8 cellular contexts compared by ENCODE assay signal in the genomic region with DNA sequence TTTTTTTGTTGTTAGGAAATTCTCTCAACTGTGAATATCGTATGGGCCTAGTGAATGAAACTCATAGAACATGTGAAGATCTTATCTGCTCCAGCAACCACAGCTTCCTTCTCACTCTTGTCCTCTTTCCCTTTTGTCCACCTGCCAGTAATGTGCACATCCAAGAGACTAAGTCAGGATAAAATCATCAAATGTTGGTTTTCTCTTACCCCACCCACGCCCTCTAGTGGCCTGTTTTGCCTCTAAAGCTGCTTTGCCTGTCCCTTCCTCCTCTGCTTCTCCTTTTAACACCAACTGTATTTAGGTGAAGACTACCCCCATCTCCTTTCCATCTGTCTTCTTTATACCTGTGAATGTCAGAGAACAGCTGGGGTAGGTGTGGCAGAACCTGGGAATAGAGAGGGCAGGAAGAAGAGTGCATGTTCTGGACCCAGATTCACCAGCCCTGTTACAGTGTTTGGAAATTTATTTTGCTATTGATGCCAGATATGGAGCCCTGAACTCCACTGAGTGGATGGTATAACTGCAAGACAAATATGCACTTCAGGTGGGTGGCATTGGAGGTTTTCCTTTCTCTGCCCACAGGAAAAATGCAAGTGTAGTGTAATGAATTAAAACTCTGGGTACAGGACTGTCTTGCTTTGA. TPM values are rescaled to one million over a fixed set of nuclear protein-coding genes. Genes with fewer than 3 reads are reported as not detected.
A peak's percentile ranks its signal among the peaks of the same experiment; 100 is the strongest.
DNase-seq lines count a peak whose midpoint lies in the region; ATAC-seq, FAIRE-seq and TF ChIP-seq lines count a peak whose summit lies in the region.

No MANE protein-coding gene starts in this region.

- POLR2A ChIA-PET in A549 (lab: Yijun Ruan, JAX), result no interaction called here

- H3F3A ChIP-seq in GM23248 (ENCODE audit: insufficient read depth), result no peaks in the 10 kb centered on the region

- H3K4me3 ChIP-seq in A549 (no peak overlapping the region), GM23248 (no peak overlapping the region)

- DNase-seq in A549 (ENCODE audit: low read depth in 1 of 2, low spot score in 1 of 2) (peak; percentile 12 to 62), GM23248 (peak; percentile 81), NCI-H345 (lab: John Stamatoyannopoulos, UW) (peak; percentile 56), left kidney (ENCODE audit: low read depth, low spot score) (peak; percentile 81)
- peak; percentile 62 for DNase-seq in activated CD4-positive, alpha-beta T cell treated with anti-CD3 and anti-CD28 coated beads for 1 hour
- peak; percentile 64 for DNase-seq in central memory CD4-positive, alpha-beta T cell
- DNase-seq in stimulated activated CD4-positive, alpha-beta T cell treated with anti-CD3 and anti-CD28 coated beads, Interleukin-4, amount 100 ng/mL, for 4 hours, result peak; percentile 66 to 72

- peak; percentile 83 for TF ChIP-seq CTCF in A549 (IDR thresholded peaks at IDR 0.05)

- FAIRE-seq in A549 (lab: Jason Lieb, UNC), result no peak

- WGBS in A549 (ENCODE audit: missing lambda C conversion rate), result 17% methylated on average over 2 of the region's 2 CpGs
- 8 to 9% methylated on average over 2 of the region's 2 CpGs for WGBS in GM23248 (ENCODE audit: low coverage in 1 of 2, low lambda C conversion rate in 2 of 2, missing lambda C conversion rate in 2 of 2), 2 experiments

- no peaks in the 10 kb centered on the region for H3K9me3 ChIP-seq in A549
- no peaks in the 10 kb centered on the region for H3K9me3 ChIP-seq in GM23248 (ENCODE audit: low read depth)

- H3K27me3 ChIP-seq in GM23248 (replicated peaks; ENCODE audit: insufficient read depth), result no peaks in the 10 kb centered on the region

- no peak overlapping the region for H3K9ac ChIP-seq in GM23248

- TF ChIP-seq RAD21 in A549 (conservative IDR thresholded peaks at IDR 0.05 in 1 of 2, IDR thresholded peaks at IDR 0.05 in 1 of 2), result peak; percentile 65 to 71

- no peak for TF ChIP-seq POLR2A in A549 (IDR thresholded peaks at IDR 0.05; ENCODE audit: low read length)

- H3K79me2 ChIP-seq in GM23248 (ENCODE audit: insufficient read depth), result peaks cover 15% of the 10 kb centered on the region; the same call in 1 of the 2 replicates

- ATAC-seq in A549, result peak; percentile 86 to 91
- ATAC-seq in GM19351 (IDR thresholded peaks at IDR 0.05; ENCODE audit: unreplicated experiment), result no peak

- no peak overlapping the region for H3K27ac ChIP-seq in A549
- no peak overlapping the region for H3K27ac ChIP-seq in GM23248

- no peak overlapping the region for H2AFZ ChIP-seq in GM23248

- in situ Hi-C loops in GM23248 (cut with MboI), result loop anchor here (25.0 kb wide), 1 partner anchor 358 kb away; no protein-coding TSS in a partner anchor

- no peaks in the 10 kb centered on the region for H3K36me3 ChIP-seq in GM23248 (ENCODE audit: low read depth)

- no peaks in the 10 kb centered on the region for H3K9me2 ChIP-seq in GM23248 (ENCODE audit: insufficient read depth)

- H3K4me2 ChIP-seq in A549, result no peak overlapping the region
- H3K4me2 ChIP-seq in GM23248 (ENCODE audit: unreplicated experiment), result no peak overlapping the region

- no peaks in the 10 kb centered on the region for H4K20me1 ChIP-seq in GM23248 (ENCODE audit: insufficient read depth)

- CTCF ChIA-PET in A549 (lab: Yijun Ruan, JAX), result interaction anchor here (0.5 to 5.4 kb wide), 39 partner anchors 8 to 1825 kb away, joined by 3 to 76 read pairs (median 4); partner anchors contain the start of gene MGAT5

- TF ChIP-seq EP300 in A549 (IDR thresholded peaks at IDR 0.05), result no peak

- H3K4me1 ChIP-seq in A549 (no peaks in the 10 kb centered on the region), GM23248 (ENCODE audit: insufficient read depth) (0 out of 2 replicates have a peak, but pooled peaks cover 6% of the 10 kb centered on the region)

TF ChIP-seq in A549, 52 proteins besides CTCF, POLR2A, EP300 and RAD21:
- TF ChIP-seq CBX8 (IDR thresholded peaks at IDR 0.05), result no peak
- no peak for TF ChIP-seq JUN (IDR thresholded peaks at IDR 0.05)
- no peak for TF ChIP-seq REST (IDR thresholded peaks at IDR 0.05)
- TF ChIP-seq, protein P1, sequence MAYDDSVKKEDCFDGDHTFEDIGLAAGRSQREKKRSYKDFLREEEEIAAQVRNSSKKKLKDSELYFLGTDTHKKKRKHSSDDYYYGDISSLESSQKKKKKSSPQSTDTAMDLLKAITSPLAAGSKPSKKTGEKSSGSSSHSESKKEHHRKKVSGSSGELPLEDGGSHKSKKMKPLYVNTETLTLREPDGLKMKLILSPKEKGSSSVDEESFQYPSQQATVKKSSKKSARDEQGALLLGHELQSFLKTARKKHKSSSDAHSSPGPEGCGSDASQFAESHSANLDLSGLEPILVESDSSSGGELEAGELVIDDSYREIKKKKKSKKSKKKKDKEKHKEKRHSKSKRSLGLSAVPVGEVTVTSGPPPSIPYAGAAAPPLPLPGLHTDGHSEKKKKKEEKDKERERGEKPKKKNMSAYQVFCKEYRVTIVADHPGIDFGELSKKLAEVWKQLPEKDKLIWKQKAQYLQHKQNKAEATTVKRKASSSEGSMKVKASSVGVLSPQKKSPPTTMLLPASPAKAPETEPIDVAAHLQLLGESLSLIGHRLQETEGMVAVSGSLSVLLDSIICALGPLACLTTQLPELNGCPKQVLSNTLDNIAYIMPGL (CRISPR knock-in tag; IDR thresholded peaks at IDR 0.05; ENCODE audit: borderline replicate concordance), result no peak
- TF ChIP-seq ZFP36 (IDR thresholded peaks at IDR 0.05; ENCODE audit: borderline replicate concordance, partially characterized antibody), result no peak
- TF ChIP-seq SMC3 (IDR thresholded peaks at IDR 0.05), result peak; percentile 73
- no peak for TF ChIP-seq BHLHE40 (IDR thresholded peaks at IDR 0.05; ENCODE audit: low read depth, low read length)
TF ChIP-seq in A549: peak in this region for 1.

RNA-seq across cellular contexts. Expression of gene MGAT5, which starts 8.4 kb away (rescaled TPM):
- 17.1 and 27.4 TPM in 2 replicates for polyA plus RNA-seq in A549 (2011; rRNA removed)
- polyA plus RNA-seq in A549 (2012; cell fraction: cytosol; rRNA removed), result 7.0 and 8.4 TPM in 2 replicates
- 8.2 and 10.0 TPM in 2 replicates for polyA plus RNA-seq in A549 (2012; cell fraction: nucleus; rRNA removed)
- polyA plus RNA-seq in A549 (2017; fragmentation: RNase III; extraction: RNeasy Plus Mini Kit Qiagen cat#74134 plus additional on column Dnase treatment), result 11.2 to 13.8 TPM (median 13.2 TPM) in 3 replicates
- 26.8 and 30.3 TPM in 2 replicates for polyA minus RNA-seq in A549 (2011; rRNA and poly(A)+ RNA removed)
- 15.9 and 23.1 TPM in 2 replicates for total RNA-seq in GM23248 (2014; rRNA removed; shearing (Covaris generic))
- polyA plus RNA-seq in GM23248 (2016; fragmentation: Nextera tagmentation; extraction: Ambion mirVana), result 1.8 and 4.9 TPM in 2 replicates
